Comparison of ENCODE assay signal across 18 cellular contexts in the genomic region with DNA sequence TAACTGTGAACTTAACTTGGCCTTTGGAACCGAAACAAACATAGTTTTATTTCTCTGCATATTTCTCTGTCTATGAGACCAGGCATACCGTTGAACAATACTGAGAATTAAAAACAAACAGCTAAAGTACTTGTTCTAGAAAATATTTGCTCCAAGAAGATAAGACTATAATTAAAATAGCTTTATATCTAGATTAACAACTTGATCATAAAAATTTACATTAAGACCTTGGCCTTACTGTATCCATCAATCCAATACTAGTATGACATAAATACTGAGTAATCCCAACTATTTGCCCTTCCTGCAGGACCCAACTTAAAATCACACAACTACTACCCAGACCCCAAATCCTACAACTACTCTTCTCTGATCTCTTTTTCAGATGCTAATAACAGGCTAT.
DNase-seq lines count a peak whose midpoint lies in the region; ATAC-seq and TF ChIP-seq lines count a peak whose summit lies in the region.
"Had no signal": no experiment of that assay in that cellular context is flagged by ENCODE, and none has a peak within 500 bp of the region (broad histone marks: within the 10 kb centered on the region; RNA-seq: fewer than 3 reads in every experiment).

No MANE protein-coding gene starts in this region.

- H3K36me3 ChIP-seq in SK-N-SH (replicated peaks in 1 of 2; ENCODE audit: control insufficient read depth in 1 of 2, insufficient read depth in 2 of 2, low read length in 1 of 2) (no peaks in the 10 kb centered on the region), mesendoderm (ENCODE audit: control insufficient read depth, insufficient read depth, low read length) (no peaks in the 10 kb centered on the region), neural progenitor cell (no peaks in the 10 kb centered on the region), osteoblast (ENCODE audit: insufficient read depth, low read length) (no peaks in the 10 kb centered on the region), Karpas-422 (ENCODE audit: insufficient read depth, low read length) (no peaks in the 10 kb centered on the region)
- H3K36me3 ChIP-seq: BLaER1 treated with 17β-estradiol and CSF1 and Interleukin-3, amounts not matched to agents 10 nM and 100 nM had no signal

- no peaks in the 10 kb centered on the region for H3K9me3 Mint-ChIP-seq in neural progenitor cell

- no peaks in the 10 kb centered on the region for H3K79me1 ChIP-seq in mesendoderm (ENCODE audit: low read length)

- H3K4me2 ChIP-seq in SK-N-SH (no peak overlapping the region), mesendoderm (ENCODE audit: low read length) (no peak overlapping the region), neural progenitor cell (no peak overlapping the region), osteoblast (ENCODE audit: insufficient read depth, low read length) (no peak overlapping the region), Karpas-422 (ENCODE audit: low read depth, low read length, poor library complexity, severe bottlenecking) (no peak overlapping the region)
- H3K4me2 ChIP-seq: A549; BLaER1 treated with 17β-estradiol and CSF1 and Interleukin-3, amounts not matched to agents 10 nM and 100 nM had no signal

- TF ChIP-seq CTCF in SK-N-SH (IDR thresholded peaks at IDR 0.05) (no peak), neural progenitor cell (IDR thresholded peaks at IDR 0.05) (no peak), osteoblast (IDR thresholded peaks at IDR 0.05; ENCODE audit: extremely low read depth, low read depth, low read length) (no peak)

- H3K4me1 Mint-ChIP-seq in neural progenitor cell = no peaks in the 10 kb centered on the region
- H3K4me1 Mint-ChIP-seq: B cell had no signal

- H3K56ac ChIP-seq in mesendoderm (ENCODE audit: low read length) = no peak overlapping the region

- H3K4me3 ChIP-seq in SK-N-SH (ENCODE audit: low read depth in 2 of 2, low read length in 1 of 2) (no peak overlapping the region), mesendoderm (ENCODE audit: low read length) (no peak overlapping the region), neural progenitor cell (no peak overlapping the region), osteoblast (ENCODE audit: insufficient read depth, low read length) (no peak overlapping the region), Karpas-422 (ENCODE audit: low read length) (no peak overlapping the region)
- H3K4me3 ChIP-seq: A549; BLaER1 treated with 17β-estradiol and CSF1 and Interleukin-3, amounts not matched to agents 10 nM and 100 nM had no signal

- POLR2A ChIA-PET in SK-N-SH (lab: Yijun Ruan, JAX) = no interaction called here

- H2BK120ac ChIP-seq in mesendoderm (ENCODE audit: low read depth, low read length) = no peak overlapping the region

- no peak overlapping the region for H2AK5ac ChIP-seq in mesendoderm (ENCODE audit: low read length)

- no peaks in the 10 kb centered on the region for H3K9me3 ChIP-seq in SK-N-SH
- H3K9me3 ChIP-seq in neural progenitor cell (ENCODE audit: low read depth) = no peaks in the 10 kb centered on the region
- no peaks in the 10 kb centered on the region for H3K9me3 ChIP-seq in osteoblast (ENCODE audit: low read depth, low read length)
- H3K9me3 ChIP-seq in Karpas-422 (ENCODE audit: low read length) = 0 out of 2 replicates have a peak, but pooled peaks cover 4% of the 10 kb centered on the region
- H3K9me3 ChIP-seq: A549; BLaER1 treated with 17β-estradiol and CSF1 and Interleukin-3, amounts not matched to agents 10 nM and 100 nM; Caco-2 had no signal

- H3K4me1 ChIP-seq in SK-N-SH (ENCODE audit: control insufficient read depth in 1 of 2, insufficient read depth in 2 of 2, low read depth in 1 of 2, low read length in 1 of 2) (no peaks in the 10 kb centered on the region; a peak in 1 of 4 replicates), mesendoderm (ENCODE audit: control insufficient read depth, low read depth, low read length) (no peaks in the 10 kb centered on the region), neural progenitor cell (no peaks in the 10 kb centered on the region), osteoblast (ENCODE audit: insufficient read depth, low read length) (no peaks in the 10 kb centered on the region), Karpas-422 (ENCODE audit: low read length) (no peaks in the 10 kb centered on the region)
- H3K4me1 ChIP-seq: A549; BLaER1 treated with 17β-estradiol and CSF1 and Interleukin-3, amounts not matched to agents 10 nM and 100 nM; Caco-2 had no signal

- H3K9me2 ChIP-seq in SK-N-SH (no peaks in the 10 kb centered on the region), Karpas-422 (replicated peaks; ENCODE audit: insufficient read depth, low read length) (no peaks in the 10 kb centered on the region)

- 38% methylated on average over 2 of the region's 2 CpGs for WGBS in SK-N-SH (ENCODE audit: low lambda C conversion rate)
- WGBS in mesendoderm (ENCODE audit: extremely low coverage, insufficient coverage, low lambda C conversion rate) = no CpG with 5 or more reads among the region's 2 CpGs

- no peak overlapping the region for H2BK5ac ChIP-seq in mesendoderm (ENCODE audit: low read length)

- H3K18ac ChIP-seq in mesendoderm (ENCODE audit: low read length) = no peak overlapping the region

- H3K4ac ChIP-seq in mesendoderm (ENCODE audit: low read depth, low read length) = no peak overlapping the region

- H3K79me2 ChIP-seq in SK-N-SH (ENCODE audit: insufficient read depth) (no peaks in the 10 kb centered on the region), mesendoderm (ENCODE audit: control insufficient read depth, insufficient read depth, low read length) (no peaks in the 10 kb centered on the region), neural progenitor cell (ENCODE audit: low read depth) (no peaks in the 10 kb centered on the region), osteoblast (ENCODE audit: insufficient read depth, low read length) (no peaks in the 10 kb centered on the region), Karpas-422 (ENCODE audit: low read length) (no peaks in the 10 kb centered on the region)

- H3K27me3 ChIP-seq in SK-N-SH (ENCODE audit: insufficient read depth) (no peaks in the 10 kb centered on the region), mesendoderm (ENCODE audit: insufficient read depth, low read length, poor library complexity) (no peaks in the 10 kb centered on the region), neural progenitor cell (no peaks in the 10 kb centered on the region), osteoblast (ENCODE audit: insufficient read depth, low read length) (no peaks in the 10 kb centered on the region), Karpas-422 (ENCODE audit: low read length) (no peaks in the 10 kb centered on the region)
- H3K27me3 ChIP-seq: BLaER1 treated with 17β-estradiol and CSF1 and Interleukin-3, amounts not matched to agents 10 nM and 100 nM had no signal

- no peak overlapping the region for H4K8ac ChIP-seq in mesendoderm (ENCODE audit: low read depth, low read length)

- no peaks in the 10 kb centered on the region for H3K27me3 Mint-ChIP-seq in neural progenitor cell (ENCODE audit: insufficient read depth, low read depth)
- H3K27me3 Mint-ChIP-seq: B cell; CD4-positive, alpha-beta T cell had no signal

- H3F3A ChIP-seq in SK-N-SH (replicated peaks; ENCODE audit: insufficient read depth) = no peaks in the 10 kb centered on the region
- H3F3A ChIP-seq in neural progenitor cell (ENCODE audit: low read depth) = no peaks in the 10 kb centered on the region

- DNase-seq in SK-N-SH (no peak), mesendoderm (peak; percentile 45), neural progenitor cell (ENCODE audit: low spot score) (no peak), osteoblast (ENCODE audit: insufficient read length, low spot score, missing footprints) (no peak), Karpas-422 (no peak)
- DNase-seq: AML-193; Caco-2; Calu3; CD4-positive, alpha-beta T cell; CD8-positive, alpha-beta T cell; DMS79 treated with DMSO at 0.1 percent for 48 hours; GF-D8 had no signal

- H3K36me3 Mint-ChIP-seq in neural progenitor cell = no peaks in the 10 kb centered on the region
- H3K36me3 Mint-ChIP-seq: CD8-positive, alpha-beta T cell had no signal

- no peak for TF ChIP-seq RAD21 in SK-N-SH (IDR thresholded peaks at IDR 0.05; ENCODE audit: low read length)

- CTCF ChIA-PET in SK-N-SH (lab: Yijun Ruan, JAX) = no interaction called here

- H2BK15ac ChIP-seq in mesendoderm (replicated peaks; ENCODE audit: low read depth) = no peak overlapping the region

- H2AFZ ChIP-seq in SK-N-SH (ENCODE audit: low read depth) (no peak overlapping the region), neural progenitor cell (replicated peaks) (no peak overlapping the region), osteoblast (ENCODE audit: low read length) (no peak overlapping the region), Karpas-422 (ENCODE audit: low read length) (no peak overlapping the region)

- H4K5ac ChIP-seq in mesendoderm (ENCODE audit: low read length) = no peak overlapping the region

- H3K9ac ChIP-seq in SK-N-SH (no peak overlapping the region), mesendoderm (ENCODE audit: low read length) (no peak overlapping the region), neural progenitor cell (no peak overlapping the region), Karpas-422 (ENCODE audit: low read length) (no peak overlapping the region)
- H3K9ac ChIP-seq: BLaER1 treated with 17β-estradiol and CSF1 and Interleukin-3, amounts not matched to agents 10 nM and 100 nM had no signal

- H3K23ac ChIP-seq in mesendoderm (ENCODE audit: low read length) = no peak overlapping the region

- no peaks in the 10 kb centered on the region for H4K20me1 ChIP-seq in SK-N-SH (ENCODE audit: insufficient read depth)
- no peaks in the 10 kb centered on the region for H4K20me1 ChIP-seq in neural progenitor cell (ENCODE audit: low read depth)
- H4K20me1 ChIP-seq in osteoblast (ENCODE audit: insufficient read depth, low read length) = no peaks in the 10 kb centered on the region
- no peaks in the 10 kb centered on the region for H4K20me1 ChIP-seq in Karpas-422 (ENCODE audit: insufficient read depth, low read depth, low read length)
- H4K20me1 ChIP-seq: BLaER1 treated with 17β-estradiol and CSF1 and Interleukin-3, amounts not matched to agents 10 nM and 100 nM had no signal

- H3K27ac ChIP-seq in SK-N-SH (ENCODE audit: low read depth in 2 of 2, low read length in 1 of 2) (no peak overlapping the region), mesendoderm (ENCODE audit: low read depth, low read length) (no peak overlapping the region), neural progenitor cell (no peak overlapping the region), osteoblast (ENCODE audit: low read depth, low read length) (no peak overlapping the region), Karpas-422 (ENCODE audit: low read length) (no peak overlapping the region)
- H3K27ac ChIP-seq: 22Rv1; A549; BLaER1 treated with 17β-estradiol and CSF1 and Interleukin-3, amounts not matched to agents 10 nM and 100 nM; C4-2B had no signal

- H3K4me3 Mint-ChIP-seq in neural progenitor cell = no peak overlapping the region
- H3K4me3 Mint-ChIP-seq: B cell; CD4-positive, alpha-beta T cell; CD8-positive, alpha-beta T cell had no signal

- ATAC-seq in SK-N-SH treated with all-trans-retinoic acid at 6 μM for 48 hours = no peak
- ATAC-seq: A549; CD8-positive, alpha-beta T cell had no signal

- TF ChIP-seq EP300 in SK-N-SH (IDR thresholded peaks at IDR 0.05; ENCODE audit: borderline replicate concordance in 1 of 2, low read depth in 1 of 2, low read length in 1 of 2) = no peak

- H3K27ac Mint-ChIP-seq in neural progenitor cell = peak overlapping the region; percentile 1
- H3K27ac Mint-ChIP-seq: B cell; CD4-positive, alpha-beta T cell; CD8-positive, alpha-beta T cell had no signal

TF ChIP-seq in SK-N-SH treated with all-trans-retinoic acid at 6 μM for 48 hours, 23 proteins besides CTCF, POLR2A, EP300 and RAD21 (continues in another document):
- TF ChIP-seq ZFP30 (CRISPR knock-in tag; IDR thresholded peaks at IDR 0.05) = no peak
